In genomic region chr20:61765871-61766654, GRCh38 we compare ENCODE assay signal across 1 cellular context.
A peak's percentile ranks its signal among the peaks of the same experiment; 100 is the strongest.
TF ChIP-seq lines count a peak whose summit lies in the region.

No MANE protein-coding gene starts in this region.

TF ChIP-seq in K562, 482 proteins besides CTCF, POLR2A, EP300 and RAD21:
- TF ChIP-seq NFYB (IDR thresholded peaks at IDR 0.05; ENCODE audit: extremely low read depth, insufficient read length) (peak; percentile 58), GATA2 (CRISPR knock-in tag; IDR thresholded peaks at IDR 0.05) (no peak), RBM25 (IDR thresholded peaks at IDR 0.05; ENCODE audit: low read depth, low read length, severe bottlenecking) (peak; percentile 49), FOS (IDR thresholded peaks at IDR 0.05; ENCODE audit: extremely low read depth, insufficient read length) (peak; percentile 46), SRSF1 (IDR thresholded peaks at IDR 0.05; ENCODE audit: low read depth, low read length) (no peak), SP2 (IDR thresholded peaks at IDR 0.05; ENCODE audit: extremely low read depth, low read depth, low read length, poor library complexity, severe bottlenecking) (peak; percentile 37), JUNB (CRISPR knock-in tag; conservative IDR thresholded peaks at IDR 0.05) (no peak)
